ENCODE assay signal across 27 cellular contexts in genomic region chr13:113635048-113635420, GRCh38. TPM values are rescaled to one million over a fixed set of nuclear protein-coding genes. Genes with fewer than 3 reads are reported as not detected.
"Had no signal": no experiment of that assay in that cellular context is flagged by ENCODE, and none has a peak within 500 bp of the region (broad histone marks: within the 10 kb centered on the region; RNA-seq: fewer than 3 reads in every experiment).

No MANE protein-coding gene starts in this region.

- H3K27ac ChIP-seq: ascending aorta, brain microvascular endothelial cell, psoas muscle, right atrium auricular region, SJSA1 had no signal

- H3K4me1 Mint-ChIP-seq: neural crest cell; stimulated activated effector memory CD8-positive, alpha-beta T cell treated with anti-CD3 and anti-CD28 coated beads, Interleukin-12 subunit alpha, Interleukin-12 subunit beta, amount 100 ng/mL, for 72 hours had no signal

- H3K4me1 ChIP-seq: ascending aorta, psoas muscle, right atrium auricular region, SJSA1 had no signal

- H3K4me3 Mint-ChIP-seq: activated CD8-positive, alpha-beta T cell treated with anti-CD3 and anti-CD28 coated beads, Interleukin-2, amount 10 ng/mL, durations not matched to agents 7 days and 5 days; activated T-helper 1 cell treated with anti-CD3 and anti-CD28 coated beads, Interleukin-12 subunit alpha, Interleukin-12 subunit beta, Interleukin-2, Interleukin-4 antibody, amounts not matched to agents 30 ng/mL and 10 ng/mL and 1 ng/mL, durations not matched to agents 14 hours and 24 hours and 36 hours; dendritic cell treated with granulocyte-macrophage colony-stimulating factor and Interleukin-4, amounts not matched to agents 40 ng/mL and 50 ng/mL, for 4 days; neural crest cell; stimulated activated effector memory CD8-positive, alpha-beta T cell treated with anti-CD3 and anti-CD28 coated beads, Interleukin-12 subunit alpha, Interleukin-12 subunit beta, amount 100 ng/mL, for 72 hours; stimulated activated naive CD8-positive, alpha-beta T cell treated with anti-CD3 and anti-CD28 coated beads, Interleukin-15, amount 100 ng/mL, for 72 hours; type B pancreatic cell had no signal

- H3K9me3 Mint-ChIP-seq: activated T-helper 1 cell treated with anti-CD3 and anti-CD28 coated beads, Interleukin-12 subunit alpha, Interleukin-12 subunit beta, Interleukin-2, Interleukin-4 antibody, amounts not matched to agents 30 ng/mL and 10 ng/mL and 1 ng/mL, durations not matched to agents 14 hours and 24 hours and 36 hours; neural crest cell; stimulated activated effector memory CD8-positive, alpha-beta T cell treated with anti-CD3 and anti-CD28 coated beads, Interleukin-12 subunit alpha, Interleukin-12 subunit beta, amount 100 ng/mL, for 72 hours; stimulated activated naive CD8-positive, alpha-beta T cell treated with anti-CD3 and anti-CD28 coated beads, Interleukin-15, amount 100 ng/mL, for 72 hours; type B pancreatic cell had no signal

- H3K27ac Mint-ChIP-seq: activated T-helper 1 cell treated with anti-CD3 and anti-CD28 coated beads, Interleukin-12 subunit alpha, Interleukin-12 subunit beta, Interleukin-2, Interleukin-4 antibody, amounts not matched to agents 30 ng/mL and 10 ng/mL and 1 ng/mL, durations not matched to agents 14 hours and 24 hours and 36 hours; dendritic cell treated with granulocyte-macrophage colony-stimulating factor and Interleukin-4, amounts not matched to agents 40 ng/mL and 50 ng/mL, for 4 days; stimulated activated effector memory CD8-positive, alpha-beta T cell treated with anti-CD3 and anti-CD28 coated beads, Interleukin-12 subunit alpha, Interleukin-12 subunit beta, amount 100 ng/mL, for 72 hours; stimulated activated naive CD8-positive, alpha-beta T cell treated with anti-CD3 and anti-CD28 coated beads, Interleukin-15, amount 100 ng/mL, for 72 hours; type B pancreatic cell had no signal

- H3K9me3 ChIP-seq: ascending aorta, psoas muscle, right atrium auricular region, SJSA1 had no signal

- H3K27me3 Mint-ChIP-seq: dendritic cell treated with granulocyte-macrophage colony-stimulating factor and Interleukin-4, amounts not matched to agents 40 ng/mL and 50 ng/mL, for 4 days; stimulated activated naive CD8-positive, alpha-beta T cell treated with anti-CD3 and anti-CD28 coated beads, Interleukin-15, amount 100 ng/mL, for 72 hours; type B pancreatic cell had no signal

- H3K27me3 ChIP-seq: ascending aorta, brain microvascular endothelial cell, right atrium auricular region, SJSA1 had no signal

- H3K4me3 ChIP-seq: ascending aorta, psoas muscle, right atrium auricular region, SJSA1 had no signal

- ATAC-seq: activated CD8-positive, alpha-beta T cell treated with anti-CD3 and anti-CD28 coated beads, Interleukin-2, amount 10 ng/mL, durations not matched to agents 7 days and 5 days; left lobe of liver; psoas muscle; stimulated activated effector memory CD8-positive, alpha-beta T cell treated with anti-CD3 and anti-CD28 coated beads, Interleukin-12 subunit alpha, Interleukin-12 subunit beta, amount 100 ng/mL, for 72 hours; stimulated activated naive CD8-positive, alpha-beta T cell treated with anti-CD3 and anti-CD28 coated beads, Interleukin-15, amount 100 ng/mL, for 72 hours had no signal

- DNase-seq: activated CD4-positive, alpha-beta T cell treated with anti-CD3 and anti-CD28 coated beads for 1 hour; activated CD4-positive, alpha-beta T cell treated with anti-CD3 and anti-CD28 coated beads, Interleukin-2, amount 50 U/mL, for 1 hour; activated CD8-positive, alpha-beta T cell treated with anti-CD3 and anti-CD28 coated beads, Interleukin-2, amount 10 ng/mL, durations not matched to agents 7 days and 5 days; activated gamma-delta T cell treated with Interleukin-2 at 50 U/mL for 16 hours; brain microvascular endothelial cell; caudate nucleus; effector CD4-positive, alpha-beta T cell; erythroblast; foreskin fibroblast; stimulated activated CD4-positive, alpha-beta T cell treated with anti-CD3 and anti-CD28 coated beads, Interleukin-12 subunit alpha, Interleukin-12 subunit beta, amount 100 ng/mL, for 4 hours; stimulated activated naive CD8-positive, alpha-beta T cell treated with anti-CD3 and anti-CD28 coated beads, Interleukin-15, amount 100 ng/mL, for 72 hours; T-helper 9 cell had no signal

RNA-seq across cellular contexts. Expression of gene ATP4B, which starts 23.0 kb away (rescaled TPM):
- total RNA-seq: activated CD8-positive, alpha-beta T cell treated with anti-CD3 and anti-CD28 coated beads, Interleukin-2, amount 10 ng/mL, durations not matched to agents 7 days and 5 days; activated T-helper 1 cell treated with anti-CD3 and anti-CD28 coated beads, Interleukin-12 subunit alpha, Interleukin-12 subunit beta, Interleukin-2, Interleukin-4 antibody, amounts not matched to agents 30 ng/mL and 10 ng/mL and 1 ng/mL, durations not matched to agents 14 hours and 24 hours and 36 hours; ascending aorta; fibroblast of lung; kidney epithelial cell; left lobe of liver; mononuclear cell; neural crest cell; osteoblast; psoas muscle; right atrium auricular region; SJSA1; T-helper 1 cell treated with Interleukin-12 subunit alpha and Interleukin-12 subunit beta and Interleukin-4 antibody, amounts not matched to agents 30 ng/mL and 1 ng/mL, for 36 hours had no signal
- polyA plus RNA-seq: fibroblast of lung had no signal

RNA-seq across cellular contexts. Expression of gene GRK1, which starts 32.0 kb away (rescaled TPM):
- total RNA-seq: activated T-helper 1 cell treated with anti-CD3 and anti-CD28 coated beads, Interleukin-12 subunit alpha, Interleukin-12 subunit beta, Interleukin-2, Interleukin-4 antibody, amounts not matched to agents 30 ng/mL and 10 ng/mL and 1 ng/mL, durations not matched to agents 14 hours and 24 hours and 36 hours; ascending aorta; kidney epithelial cell; left lobe of liver; mononuclear cell; osteoblast; right atrium auricular region had no signal
- polyA plus RNA-seq: fibroblast of lung, psoas muscle had no signal
